Comparison of ENCODE assay signal across 23 cellular contexts in the genomic region with DNA sequence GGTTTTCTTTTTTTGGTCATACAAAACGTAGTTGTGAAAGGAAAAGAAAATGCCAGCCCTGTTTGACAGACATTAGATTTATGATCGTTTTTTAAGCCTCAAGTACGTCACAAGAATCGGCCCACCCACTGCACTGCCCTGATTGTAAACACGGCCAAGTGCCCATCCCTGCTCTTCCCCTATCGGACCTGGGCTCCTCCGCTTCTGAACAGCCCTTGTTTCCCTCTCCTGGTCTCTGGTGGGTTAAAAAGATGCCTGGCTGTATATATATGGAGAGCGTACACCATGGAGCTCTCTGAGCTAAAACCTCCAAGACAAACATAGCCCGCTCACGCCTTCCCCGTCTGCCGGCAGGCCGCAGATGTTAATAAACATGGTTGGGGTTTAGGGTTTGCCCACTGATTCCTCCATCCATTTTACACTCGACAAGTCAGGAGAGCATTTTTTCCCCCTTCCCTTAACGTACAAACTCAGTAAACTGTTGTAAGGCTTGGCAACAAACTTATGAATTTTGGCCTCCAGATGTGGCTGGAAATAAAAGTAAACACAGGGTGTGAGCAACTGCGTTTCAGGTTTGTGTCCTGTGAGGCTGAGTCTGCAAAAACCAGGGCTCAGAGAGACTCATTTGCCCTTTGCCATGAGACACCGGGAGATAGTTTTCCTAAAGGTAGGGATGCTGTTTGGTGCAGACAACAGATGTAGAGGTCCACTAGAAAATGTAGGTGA.
DNase-seq lines count a peak whose midpoint lies in the region; ATAC-seq and TF ChIP-seq lines count a peak whose summit lies in the region.
"Had no signal": no experiment of that assay in that cellular context is flagged by ENCODE, and none has a peak within 500 bp of the region (broad histone marks: within the 10 kb centered on the region; RNA-seq: fewer than 3 reads in every experiment).

No MANE protein-coding gene starts in this region.

- no peaks in the 10 kb centered on the region for H3K9me3 ChIP-seq in esophagus squamous epithelium
- no peaks in the 10 kb centered on the region for H3K9me3 ChIP-seq in osteoblast (ENCODE audit: low read depth, low read length)
- H3K9me3 ChIP-seq: pancreas, right lobe of liver had no signal

- H3K36me3 ChIP-seq in esophagus squamous epithelium (no peaks in the 10 kb centered on the region), osteoblast (ENCODE audit: insufficient read depth, low read length) (no peaks in the 10 kb centered on the region)
- H3K36me3 ChIP-seq: pancreas, right lobe of liver had no signal

- 56 to 65% methylated on average over 17 of the region's 17 CpGs for WGBS in esophagus squamous epithelium, 2 donors

- TF ChIP-seq POLR2A in esophagus squamous epithelium (IDR thresholded peaks at IDR 0.05): no peak

- intact Hi-C loops in Calu3 (cut with micrococcal nuclease; ENCODE audit: unreplicated experiment): no loop called here
- intact Hi-C loops in esophagus squamous epithelium (cut with DNase I): no loop called here

- H4K20me1 ChIP-seq in osteoblast (ENCODE audit: insufficient read depth, low read length): peaks cover 3% of the 10 kb centered on the region

- H3K36me3 Mint-ChIP-seq in Calu3 (ENCODE audit: insufficient read depth, unreplicated experiment): peaks cover 11% of the 10 kb centered on the region
- H3K36me3 Mint-ChIP-seq: naive thymus-derived CD4-positive, alpha-beta T cell; stimulated activated effector memory CD8-positive, alpha-beta T cell treated with anti-CD3 and anti-CD28 coated beads, Interleukin-12 subunit alpha, Interleukin-12 subunit beta, amount 100 ng/mL, for 72 hours had no signal

- CTCF ChIA-PET in Calu3 (lab: Charles Lee): no interaction called here

- H3K27ac Mint-ChIP-seq in Calu3 (ENCODE audit: unreplicated experiment): peak overlapping the region; percentile 63
- H3K27ac Mint-ChIP-seq: activated CD4-positive, alpha-beta T cell treated with anti-CD3 and anti-CD28 coated beads, Interleukin-2, amount 10 ng/mL, durations not matched to agents 7 days and 5 days; naive thymus-derived CD4-positive, alpha-beta T cell; stimulated activated effector memory CD8-positive, alpha-beta T cell treated with anti-CD3 and anti-CD28 coated beads, Interleukin-12 subunit alpha, Interleukin-12 subunit beta, amount 100 ng/mL, for 72 hours had no signal

- H3K4me2 ChIP-seq in osteoblast (ENCODE audit: insufficient read depth, low read length): peak overlapping the region; percentile 79

- H3K4me1 ChIP-seq in esophagus squamous epithelium (peaks cover 0 to 14% (median 0%) of the 10 kb centered on the region in 3 donors), osteoblast (ENCODE audit: insufficient read depth, low read length) (peaks cover 4% of the 10 kb centered on the region)
- H3K4me1 ChIP-seq: pancreas, right lobe of liver had no signal

- BruUV-seq in Calu3 (replicated peaks; lab: Mats Ljungman, UMichigan): no TSS peak

- TF ChIP-seq CTCF in Calu3 (IDR thresholded peaks at IDR 0.05; ENCODE audit: unreplicated experiment): no peak
- TF ChIP-seq CTCF in esophagus squamous epithelium (IDR thresholded peaks at IDR 0.05): no peak
- no peak for TF ChIP-seq CTCF in osteoblast (IDR thresholded peaks at IDR 0.05; ENCODE audit: extremely low read depth, low read depth, low read length)

- ATAC-seq in HG03196 (IDR thresholded peaks at IDR 0.05; ENCODE audit: unreplicated experiment): no peak
- ATAC-seq: naive thymus-derived CD4-positive, alpha-beta T cell; stimulated activated effector memory CD8-positive, alpha-beta T cell treated with anti-CD3 and anti-CD28 coated beads, Interleukin-12 subunit alpha, Interleukin-12 subunit beta, amount 100 ng/mL, for 72 hours had no signal

- H3K9me3 Mint-ChIP-seq in Calu3 (ENCODE audit: low read depth, unreplicated experiment): no peaks in the 10 kb centered on the region
- H3K9me3 Mint-ChIP-seq: activated CD4-positive, alpha-beta T cell treated with anti-CD3 and anti-CD28 coated beads, Interleukin-2, amount 10 ng/mL, durations not matched to agents 7 days and 5 days; stimulated activated effector memory CD8-positive, alpha-beta T cell treated with anti-CD3 and anti-CD28 coated beads, Interleukin-12 subunit alpha, Interleukin-12 subunit beta, amount 100 ng/mL, for 72 hours had no signal

- DNase-seq in Calu3 (no peak), NCI-H510A treated with DMSO at 0.1 percent for 48 hours (lab: John Stamatoyannopoulos, UW) (peak; percentile 55), esophagus squamous epithelium (lab: John Stamatoyannopoulos, UW) (no peak), osteoblast (ENCODE audit: insufficient read length, low spot score, missing footprints) (peak; percentile 64), nucleus accumbens (lab: John Stamatoyannopoulos, UW) (no peak), activated gamma-delta T cell treated with Interleukin-2 at 50 U/mL for 16 hours (no peak), NCI-H1048 (lab: John Stamatoyannopoulos, UW) (no peak)
- DNase-seq: activated CD4-positive, alpha-beta T cell treated with anti-CD3 and anti-CD28 coated beads, Interleukin-2, amount 10 ng/mL, durations not matched to agents 7 days and 5 days; foreskin melanocyte; GDM1; GM23248; Karpas-422; naive thymus-derived CD4-positive, alpha-beta T cell; NCI-H1105 treated with DMSO at 0.1 percent for 48 hours; NCI-H774; OCI-M1; pancreas; right lobe of liver; SIG-M5; T-helper 1 cell had no signal

- H2AFZ ChIP-seq in osteoblast (ENCODE audit: low read length): peak overlapping the region; percentile 93
- H2AFZ ChIP-seq: GM23248 had no signal

- H3K27me3 ChIP-seq in esophagus squamous epithelium (no peaks in the 10 kb centered on the region), osteoblast (ENCODE audit: insufficient read depth, low read length) (no peaks in the 10 kb centered on the region)
- H3K27me3 ChIP-seq: pancreas, right lobe of liver had no signal

- H3K27me3 Mint-ChIP-seq in Calu3 (ENCODE audit: unreplicated experiment): no peaks in the 10 kb centered on the region
- H3K27me3 Mint-ChIP-seq: activated CD4-positive, alpha-beta T cell treated with anti-CD3 and anti-CD28 coated beads, Interleukin-2, amount 10 ng/mL, durations not matched to agents 7 days and 5 days had no signal

- H3K4me3 ChIP-seq in esophagus squamous epithelium: peak overlapping the region in 3 of 4 donors; percentile 10 to 28 (median 28)
- H3K4me3 ChIP-seq in osteoblast (ENCODE audit: insufficient read depth, low read length): peak overlapping the region; percentile 58
- H3K4me3 ChIP-seq: GM23248, pancreas, right lobe of liver had no signal

- H3K27ac ChIP-seq in esophagus squamous epithelium (peak overlapping the region in 2 of 4 donors; percentile 47 to 64), osteoblast (ENCODE audit: low read depth, low read length) (no peak overlapping the region)
- H3K27ac ChIP-seq: C4-2B, GM23248, right lobe of liver had no signal

- peaks cover 47% of the 10 kb centered on the region for H3K4me1 Mint-ChIP-seq in Calu3 (ENCODE audit: low read depth, unreplicated experiment)
- H3K4me1 Mint-ChIP-seq: activated CD4-positive, alpha-beta T cell treated with anti-CD3 and anti-CD28 coated beads, Interleukin-2, amount 10 ng/mL, durations not matched to agents 7 days and 5 days; naive thymus-derived CD4-positive, alpha-beta T cell; stimulated activated effector memory CD8-positive, alpha-beta T cell treated with anti-CD3 and anti-CD28 coated beads, Interleukin-12 subunit alpha, Interleukin-12 subunit beta, amount 100 ng/mL, for 72 hours had no signal

- H3K79me2 ChIP-seq in osteoblast (ENCODE audit: insufficient read depth, low read length): peaks cover 10% of the 10 kb centered on the region

- H3K4me3 Mint-ChIP-seq in Calu3 (ENCODE audit: low read depth, unreplicated experiment): no peak overlapping the region
- H3K4me3 Mint-ChIP-seq: activated CD4-positive, alpha-beta T cell treated with anti-CD3 and anti-CD28 coated beads, Interleukin-2, amount 10 ng/mL, durations not matched to agents 7 days and 5 days; naive thymus-derived CD4-positive, alpha-beta T cell; stimulated activated effector memory CD8-positive, alpha-beta T cell treated with anti-CD3 and anti-CD28 coated beads, Interleukin-12 subunit alpha, Interleukin-12 subunit beta, amount 100 ng/mL, for 72 hours had no signal

Comparison
In these comparisons a context has a peak if more than half of its experiments do, and no peak if none do; other contexts are left out.
1. DNase-seq: peak in NCI-H510A treated with DMSO at 0.1 percent for 48 hours (single experiment) and osteoblast (single experiment); none in Calu3 (single experiment), esophagus squamous epithelium (single experiment), nucleus accumbens (0 of 56), activated gamma-delta T cell treated with Interleukin-2 at 50 U/mL for 16 hours (single experiment) and NCI-H1048 (single experiment).